Comparison of ENCODE assay signal across 8 cellular contexts in genomic region chr9:84002344-84002743, GRCh38. TPM values are rescaled to one million over a fixed set of nuclear protein-coding genes. Genes with fewer than 3 reads are reported as not detected.
DNase-seq lines count a peak whose midpoint lies in the region; ATAC-seq and TF ChIP-seq lines count a peak whose summit lies in the region.
"Had no signal": no experiment of that assay in that cellular context is flagged by ENCODE, and none has a peak within 500 bp of the region (broad histone marks: within the 10 kb centered on the region; RNA-seq: fewer than 3 reads in every experiment).

No MANE protein-coding gene starts in this region.

- DNase-seq in SK-N-SH (no peak), endothelial cell (ENCODE audit: low spot score) (no peak), progenitor cell of endocrine pancreas (ENCODE audit: low spot score, unreplicated experiment) (no peak), NCI-H1694 (lab: John Stamatoyannopoulos, UW) (no peak)
- peak in 5 of 9 donors; percentile 0 to 20 (median 10) for DNase-seq in naive thymus-derived CD4-positive, alpha-beta T cell

- peaks cover 0 to 2% (median 0%) of the 10 kb centered on the region in 11 donors for H3K9me3 Mint-ChIP-seq in naive thymus-derived CD4-positive, alpha-beta T cell
- H3K9me3 Mint-ChIP-seq in endothelial cell (ENCODE audit: unreplicated experiment), result no peaks in the 10 kb centered on the region
- no peaks in the 10 kb centered on the region for H3K9me3 Mint-ChIP-seq in progenitor cell of endocrine pancreas (ENCODE audit: low read depth)

- POLR2A ChIA-PET in SK-N-SH (lab: Yijun Ruan, JAX), result no interaction called here
- POLR2A ChIA-PET in naive thymus-derived CD4-positive, alpha-beta T cell (lab: Charles Lee), result no interaction called here

- peaks cover 0 to 4% of the 10 kb centered on the region in 2 experiments; a peak in 1 of 4 replicates for H3K4me1 ChIP-seq in SK-N-SH (ENCODE audit: control insufficient read depth in 1 of 2, insufficient read depth in 2 of 2, low read depth in 1 of 2, low read length in 1 of 2)
- H3K4me1 ChIP-seq in naive thymus-derived CD4-positive, alpha-beta T cell (ENCODE audit: control insufficient read depth in 2 of 2, insufficient read depth in 2 of 2, low read length in 2 of 2), result no peaks in the 10 kb centered on the region

- TF ChIP-seq EP300 in SK-N-SH (IDR thresholded peaks at IDR 0.05; ENCODE audit: borderline replicate concordance in 1 of 2, low read depth in 1 of 2, low read length in 1 of 2), result no peak

- no peaks in the 10 kb centered on the region for H4K20me1 ChIP-seq in SK-N-SH (ENCODE audit: insufficient read depth)

- H3K36me3 ChIP-seq in SK-N-SH (replicated peaks in 1 of 2; ENCODE audit: control insufficient read depth in 1 of 2, insufficient read depth in 2 of 2, low read length in 1 of 2), result peaks cover 22 to 24% of the 10 kb centered on the region in 2 experiments
- H3K36me3 ChIP-seq in naive thymus-derived CD4-positive, alpha-beta T cell (ENCODE audit: control insufficient read depth in 2 of 3, insufficient read depth in 3 of 3, low read length in 3 of 3), result no peaks in the 10 kb centered on the region

- ATAC-seq in GM19035 (IDR thresholded peaks at IDR 0.05; ENCODE audit: unreplicated experiment) (peak; percentile 69), HG02678 (IDR thresholded peaks at IDR 0.05; ENCODE audit: unreplicated experiment) (peak; percentile 88)
- peak; percentile 40 for ATAC-seq in naive thymus-derived CD4-positive, alpha-beta T cell

- no peaks in the 10 kb centered on the region for H3K9me2 ChIP-seq in SK-N-SH

- peaks cover 8% of the 10 kb centered on the region for H3F3A ChIP-seq in SK-N-SH (replicated peaks; ENCODE audit: insufficient read depth)

- peak overlapping the region in 3 of 10 donors; percentile 4 to 58 (median 16) for H3K4me3 Mint-ChIP-seq in naive thymus-derived CD4-positive, alpha-beta T cell
- H3K4me3 Mint-ChIP-seq in endothelial cell (ENCODE audit: unreplicated experiment), result no peak overlapping the region
- no peak overlapping the region for H3K4me3 Mint-ChIP-seq in progenitor cell of endocrine pancreas (ENCODE audit: low read depth)

- H3K27ac ChIP-seq in SK-N-SH (ENCODE audit: low read depth in 2 of 2, low read length in 1 of 2), result peak overlapping the region; percentile 14 to 22; a peak in 2 of 4 replicates
- H3K27ac ChIP-seq in naive thymus-derived CD4-positive, alpha-beta T cell (ENCODE audit: low read depth, low read length), result no peak overlapping the region

- H3K27me3 Mint-ChIP-seq in naive thymus-derived CD4-positive, alpha-beta T cell, result no peaks in the 10 kb centered on the region
- H3K27me3 Mint-ChIP-seq in endothelial cell (ENCODE audit: unreplicated experiment) (no peaks in the 10 kb centered on the region), progenitor cell of endocrine pancreas (no peaks in the 10 kb centered on the region)
- H3K27me3 Mint-ChIP-seq: brain had no signal

- no peak overlapping the region for H3K9ac ChIP-seq in SK-N-SH

- peak overlapping the region in 5 of 9 donors; percentile 3 to 59 (median 34) for H3K27ac Mint-ChIP-seq in naive thymus-derived CD4-positive, alpha-beta T cell
- H3K27ac Mint-ChIP-seq in endothelial cell (ENCODE audit: unreplicated experiment) (no peak overlapping the region), progenitor cell of endocrine pancreas (no peak overlapping the region)
- H3K27ac Mint-ChIP-seq: brain had no signal

- H3K4me1 Mint-ChIP-seq in naive thymus-derived CD4-positive, alpha-beta T cell, result peaks cover 9 to 27% (median 13%) of the 10 kb centered on the region in 7 donors
- H3K4me1 Mint-ChIP-seq in endothelial cell (ENCODE audit: unreplicated experiment) (no peaks in the 10 kb centered on the region), progenitor cell of endocrine pancreas (ENCODE audit: low read depth) (peaks cover 6% of the 10 kb centered on the region)
- H3K4me1 Mint-ChIP-seq: brain had no signal

- H3K27me3 ChIP-seq in SK-N-SH (ENCODE audit: insufficient read depth), result no peaks in the 10 kb centered on the region
- no peaks in the 10 kb centered on the region for H3K27me3 ChIP-seq in naive thymus-derived CD4-positive, alpha-beta T cell (ENCODE audit: control insufficient read depth in 2 of 2, insufficient read depth in 2 of 2, low read length in 2 of 2)

- H3K9me3 ChIP-seq in SK-N-SH, result peaks cover 2% of the 10 kb centered on the region; the same call in 1 of the 2 replicates
- no peaks in the 10 kb centered on the region for H3K9me3 ChIP-seq in naive thymus-derived CD4-positive, alpha-beta T cell (ENCODE audit: control insufficient read depth in 2 of 3, low read length in 3 of 3)

- intact Hi-C loops in naive thymus-derived CD4-positive, alpha-beta T cell (cut with micrococcal nuclease), result loop anchor here in 1 of 2 donors (1.0 to 10.0 kb wide), 2 partner anchors 23 to 172 kb away; no protein-coding TSS in a partner anchor

- H3K36me3 Mint-ChIP-seq in naive thymus-derived CD4-positive, alpha-beta T cell, result peaks cover 14 to 36% (median 17%) of the 10 kb centered on the region in 5 donors
- H3K36me3 Mint-ChIP-seq in endothelial cell (ENCODE audit: low read depth, unreplicated experiment) (no peaks in the 10 kb centered on the region), progenitor cell of endocrine pancreas (ENCODE audit: insufficient read depth) (peaks cover 9% of the 10 kb centered on the region)

- peak overlapping the region in 1 of 2 experiments; percentile 33; a peak in 1 of 4 replicates for H3K4me3 ChIP-seq in SK-N-SH (ENCODE audit: low read depth in 2 of 2, low read length in 1 of 2)
- no peak overlapping the region for H3K4me3 ChIP-seq in naive thymus-derived CD4-positive, alpha-beta T cell (ENCODE audit: low read length)

- no peak for TF ChIP-seq CTCF in SK-N-SH (IDR thresholded peaks at IDR 0.05)
- TF ChIP-seq CTCF in endothelial cell (IDR thresholded peaks at IDR 0.05; ENCODE audit: unreplicated experiment), result no peak
- TF ChIP-seq CTCF in progenitor cell of endocrine pancreas (IDR thresholded peaks at IDR 0.05; ENCODE audit: unreplicated experiment), result no peak

- H3K4me2 ChIP-seq in SK-N-SH, result peak overlapping the region; percentile 65

- H3K79me2 ChIP-seq in SK-N-SH (ENCODE audit: insufficient read depth), result peaks cover 6% of the 10 kb centered on the region

- CTCF ChIA-PET in SK-N-SH (lab: Yijun Ruan, JAX), result interaction anchor here (0.6 kb wide), 1 partner anchor 88 kb away, joined by 3 read pairs; no protein-coding TSS in a partner anchor
- CTCF ChIA-PET in naive thymus-derived CD4-positive, alpha-beta T cell (lab: Charles Lee), result no interaction called here

- H2AFZ ChIP-seq in SK-N-SH (ENCODE audit: low read depth), result peak overlapping the region; percentile 9; the same call in 1 of the 2 replicates

- TF ChIP-seq RAD21 in SK-N-SH (IDR thresholded peaks at IDR 0.05; ENCODE audit: low read length), result no peak

TF ChIP-seq in SK-N-SH, 30 proteins besides CTCF, POLR2A, EP300 and RAD21:
- TF ChIP-seq NFIC (IDR thresholded peaks at IDR 0.05; ENCODE audit: borderline replicate concordance), result no peak
- no peak for TF ChIP-seq ELF1 (IDR thresholded peaks at IDR 0.05)
- TF ChIP-seq ZBTB33 (IDR thresholded peaks at IDR 0.05; ENCODE audit: borderline replicate concordance, low read depth), result no peak
- no peak for TF ChIP-seq RCOR1 (IDR thresholded peaks at IDR 0.05; ENCODE audit: low read length)
- no peak for TF ChIP-seq MEF2A (IDR thresholded peaks at IDR 0.05; ENCODE audit: borderline replicate concordance, low read depth)
- no peak for TF ChIP-seq YY1 (IDR thresholded peaks at IDR 0.05; ENCODE audit: low read depth)

RNA-seq across cellular contexts. Expression of gene RMI1, which starts 21.7 kb away (rescaled TPM):
- 0.96 and 1.0 TPM in 2 replicates for polyA plus RNA-seq in SK-N-SH (2012; rRNA removed)
- 2.5 and 2.9 TPM in 2 replicates for polyA plus RNA-seq in SK-N-SH (2012; cell fraction: cytosol; rRNA removed)
- polyA plus RNA-seq in SK-N-SH (2012; cell fraction: nucleus; rRNA removed), result 0.69 and 1.4 TPM in 2 replicates
- total RNA-seq in naive thymus-derived CD4-positive, alpha-beta T cell, result 10 to 100 TPM in 1 of 5 experiments, 1 to 10 TPM in 4; 1.6 to 24.8 (median 5.2) TPM
- 1 to 10 TPM; 5.8 to 6.7 TPM for polyA plus RNA-seq in naive thymus-derived CD4-positive, alpha-beta T cell
- 11.5 TPM for total RNA-seq in endothelial cell (ENCODE audit: unreplicated experiment)
- total RNA-seq in progenitor cell of endocrine pancreas, result 17.0 and 19.0 TPM in 2 replicates

RNA-seq across cellular contexts. Expression of gene HNRNPK, which starts 22.3 kb away (rescaled TPM):
- polyA plus RNA-seq in SK-N-SH (2012; rRNA removed), result 470 and 474 TPM in 2 replicates
- 481 and 493 TPM in 2 replicates for polyA plus RNA-seq in SK-N-SH (2012; cell fraction: cytosol; rRNA removed)
- polyA plus RNA-seq in SK-N-SH (2012; cell fraction: nucleus; rRNA removed), result 411 and 462 TPM in 2 replicates
- total RNA-seq in naive thymus-derived CD4-positive, alpha-beta T cell, result 100 to 1,000 TPM; 537 to 766 (median 589) TPM
- polyA plus RNA-seq in naive thymus-derived CD4-positive, alpha-beta T cell, result 100 to 1,000 TPM; 918 to 958 TPM
- total RNA-seq in endothelial cell (ENCODE audit: unreplicated experiment) (614 TPM), progenitor cell of endocrine pancreas (716 and 720 TPM in 2 replicates)

Comparison
In these comparisons a context has a peak if more than half of its experiments do, and no peak if none do; other contexts are left out.
1. DNase-seq: peak in naive thymus-derived CD4-positive, alpha-beta T cell (5 of 9); none in SK-N-SH (single experiment), endothelial cell (single experiment), progenitor cell of endocrine pancreas (single experiment) and NCI-H1694 (single experiment).
2. H3K27ac Mint-ChIP-seq: peak in naive thymus-derived CD4-positive, alpha-beta T cell (5 of 9); none in endothelial cell (single experiment) and progenitor cell of endocrine pancreas (single experiment).
3. Peak in every context shown above with its lines, with median percentiles within 50 percentile points of each other: ATAC-seq.